ENCODE assay signal across 13 cellular contexts in the genomic region with DNA sequence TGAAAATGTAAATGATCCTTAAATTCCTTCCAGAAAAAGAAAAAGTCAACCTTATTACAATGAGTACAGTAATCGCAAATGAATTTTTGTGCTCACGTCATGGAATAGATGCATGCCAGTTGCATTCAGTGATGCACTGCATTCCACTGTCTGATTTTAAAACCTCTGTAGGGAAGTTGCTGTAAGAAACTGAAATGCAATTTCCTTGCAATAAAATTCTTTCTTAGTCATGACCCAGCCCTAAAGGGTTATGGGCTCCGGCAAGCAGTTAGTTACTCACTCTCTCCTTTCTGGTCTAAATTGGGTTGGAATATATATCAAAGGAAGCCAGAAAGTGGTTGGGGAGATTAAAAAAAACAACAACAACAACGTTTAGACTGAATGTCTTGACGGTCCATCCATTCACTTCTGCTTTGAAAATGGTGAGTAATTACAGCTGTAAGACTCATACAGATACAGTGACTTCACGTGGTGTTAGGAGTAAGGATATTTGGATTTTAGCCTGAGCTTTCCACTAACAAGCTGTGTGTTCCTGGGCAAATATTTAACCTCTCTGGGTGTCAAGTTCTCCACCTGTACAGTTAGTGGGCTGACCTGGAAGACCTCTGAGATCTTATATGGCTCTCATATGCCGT. TPM values are rescaled to one million over a fixed set of nuclear protein-coding genes. Genes with fewer than 3 reads are reported as not detected.
DNase-seq lines count a peak whose midpoint lies in the region; ATAC-seq and TF ChIP-seq lines count a peak whose summit lies in the region.
"Had no signal": no experiment of that assay in that cellular context is flagged by ENCODE, and none has a peak within 500 bp of the region (broad histone marks: within the 10 kb centered on the region; RNA-seq: fewer than 3 reads in every experiment).

No MANE protein-coding gene starts in this region.

- H3K27me3 Mint-ChIP-seq in HFFc6 (ENCODE audit: insufficient read depth): no peaks in the 10 kb centered on the region

- TF ChIP-seq CTCF in HFFc6 (IDR thresholded peaks at IDR 0.05): no peak

- H3K4me3 Mint-ChIP-seq in HFFc6: peak overlapping the region; percentile 81

- peaks cover 46% of the 10 kb centered on the region for H3K4me1 ChIP-seq in skeletal muscle satellite cell (ENCODE audit: control insufficient read depth, insufficient read depth, low read length)
- H3K4me1 ChIP-seq: right atrium auricular region had no signal

- peak overlapping the region; percentile 73 for H3K4me2 ChIP-seq in skeletal muscle satellite cell (ENCODE audit: low read length)

- H3K27ac Mint-ChIP-seq in HFFc6: peak overlapping the region; percentile 97

- peak; percentile 94 for ATAC-seq in SK-N-SH treated with all-trans-retinoic acid at 6 μM for 48 hours
- no peak for ATAC-seq in HG03095 (IDR thresholded peaks at IDR 0.05; ENCODE audit: unreplicated experiment)
- ATAC-seq in HG03565 (IDR thresholded peaks at IDR 0.05; ENCODE audit: unreplicated experiment): no peak
- no peak for ATAC-seq in HG03108 (IDR thresholded peaks at IDR 0.05; ENCODE audit: unreplicated experiment)

- peak overlapping the region; percentile 47 for H3K4me3 ChIP-seq in skeletal muscle satellite cell (ENCODE audit: low read length)
- H3K4me3 ChIP-seq: coronary artery, right atrium auricular region had no signal

- DNase-seq in HFFc6: peak; percentile 98
- DNase-seq in fibroblast of peridontal ligament (ENCODE audit: extremely low read depth): peak; percentile 100
- DNase-seq in SW 1271 (lab: John Stamatoyannopoulos, UW): no peak
- DNase-seq: activated naive CD4-positive, alpha-beta T cell; NCI-H1105; NCI-H526 treated with DMSO at 0.1 percent for 48 hours had no signal

- H3K9ac ChIP-seq in skeletal muscle satellite cell (ENCODE audit: low read depth, low read length): peak overlapping the region; percentile 64

- H3K36me3 ChIP-seq in skeletal muscle satellite cell (ENCODE audit: insufficient read depth, low read length): no peaks in the 10 kb centered on the region
- H3K36me3 ChIP-seq: right atrium auricular region had no signal

- no peaks in the 10 kb centered on the region for H3K27me3 ChIP-seq in skeletal muscle satellite cell (ENCODE audit: control insufficient read depth, insufficient read depth, low read length)
- H3K27me3 ChIP-seq: right atrium auricular region had no signal

- peaks cover 69% of the 10 kb centered on the region for H3K4me1 Mint-ChIP-seq in HFFc6 (ENCODE audit: low read depth)

- H3K9me3 ChIP-seq in skeletal muscle satellite cell (replicated peaks; ENCODE audit: low read length): no peaks in the 10 kb centered on the region
- H3K9me3 ChIP-seq: right atrium auricular region had no signal

- H3K36me3 Mint-ChIP-seq in HFFc6 (ENCODE audit: low read depth): no peaks in the 10 kb centered on the region; the same call in 1 of the 2 replicates

- no peaks in the 10 kb centered on the region; the same call in 1 of the 2 replicates for H3K9me3 Mint-ChIP-seq in HFFc6

TF ChIP-seq in SK-N-SH treated with all-trans-retinoic acid at 6 μM for 48 hours, 23 proteins besides CTCF, POLR2A, EP300 and RAD21 (continues in another document):
- TF ChIP-seq ZFP30 (CRISPR knock-in tag; IDR thresholded peaks at IDR 0.05) (no peak), BACH2 (CRISPR knock-in tag; IDR thresholded peaks at IDR 0.05; ENCODE audit: borderline replicate concordance) (no peak), ZNF70 (CRISPR knock-in tag; IDR thresholded peaks at IDR 0.05) (no peak), SNAI2 (CRISPR knock-in tag; IDR thresholded peaks at IDR 0.05) (no peak), TCF4 (CRISPR knock-in tag; IDR thresholded peaks at IDR 0.05; ENCODE audit: borderline replicate concordance) (no peak), TSHZ2 (CRISPR knock-in tag; IDR thresholded peaks at IDR 0.05) (no peak), RARB (CRISPR knock-in tag; IDR thresholded peaks at IDR 0.05) (no peak), ARNTL (CRISPR knock-in tag; IDR thresholded peaks at IDR 0.05; ENCODE audit: borderline replicate concordance, low read depth) (no peak), ZFP3 (CRISPR knock-in tag; IDR thresholded peaks at IDR 0.05) (no peak), GLIS3 (CRISPR knock-in tag; IDR thresholded peaks at IDR 0.05) (no peak), CSDC2 (CRISPR knock-in tag; IDR thresholded peaks at IDR 0.05) (no peak), ZC3H10 (CRISPR knock-in tag; IDR thresholded peaks at IDR 0.05) (no peak), PPARA (CRISPR knock-in tag; IDR thresholded peaks at IDR 0.05; ENCODE audit: borderline replicate concordance) (no peak), TOX (CRISPR knock-in tag; IDR thresholded peaks at IDR 0.05; ENCODE audit: borderline replicate concordance) (no peak)
- TF ChIP-seq, protein P1, sequence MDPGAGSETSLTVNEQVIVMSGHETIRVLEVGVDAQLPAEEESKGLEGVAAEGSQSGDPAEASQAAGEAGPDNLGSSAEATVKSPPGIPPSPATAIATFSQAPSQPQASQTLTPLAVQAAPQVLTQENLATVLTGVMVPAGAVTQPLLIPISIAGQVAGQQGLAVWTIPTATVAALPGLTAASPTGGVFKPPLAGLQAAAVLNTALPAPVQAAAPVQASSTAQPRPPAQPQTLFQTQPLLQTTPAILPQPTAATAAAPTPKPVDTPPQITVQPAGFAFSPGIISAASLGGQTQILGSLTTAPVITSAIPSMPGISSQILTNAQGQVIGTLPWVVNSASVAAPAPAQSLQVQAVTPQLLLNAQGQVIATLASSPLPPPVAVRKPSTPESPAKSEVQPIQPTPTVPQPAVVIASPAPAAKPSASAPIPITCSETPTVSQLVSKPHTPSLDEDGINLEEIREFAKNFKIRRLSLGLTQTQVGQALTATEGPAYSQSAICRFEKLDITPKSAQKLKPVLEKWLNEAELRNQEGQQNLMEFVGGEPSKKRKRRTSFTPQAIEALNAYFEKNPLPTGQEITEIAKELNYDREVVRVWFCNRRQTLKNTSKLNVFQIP (CRISPR knock-in tag; IDR thresholded peaks at IDR 0.05; ENCODE audit: borderline replicate concordance, low read depth): no peak
- TF ChIP-seq, protein P2, sequence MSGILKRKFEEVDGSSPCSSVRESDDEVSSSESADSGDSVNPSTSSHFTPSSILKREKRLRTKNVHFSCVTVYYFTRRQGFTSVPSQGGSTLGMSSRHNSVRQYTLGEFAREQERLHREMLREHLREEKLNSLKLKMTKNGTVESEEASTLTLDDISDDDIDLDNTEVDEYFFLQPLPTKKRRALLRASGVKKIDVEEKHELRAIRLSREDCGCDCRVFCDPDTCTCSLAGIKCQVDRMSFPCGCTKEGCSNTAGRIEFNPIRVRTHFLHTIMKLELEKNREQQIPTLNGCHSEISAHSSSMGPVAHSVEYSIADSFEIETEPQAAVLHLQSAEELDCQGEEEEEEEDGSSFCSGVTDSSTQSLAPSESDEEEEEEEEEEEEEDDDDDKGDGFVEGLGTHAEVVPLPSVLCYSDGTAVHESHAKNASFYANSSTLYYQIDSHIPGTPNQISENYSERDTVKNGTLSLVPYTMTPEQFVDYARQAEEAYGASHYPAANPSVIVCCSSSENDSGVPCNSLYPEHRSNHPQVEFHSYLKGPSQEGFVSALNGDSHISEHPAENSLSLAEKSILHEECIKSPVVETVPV (CRISPR knock-in tag; IDR thresholded peaks at IDR 0.05): no peak
- TF ChIP-seq, protein P3, sequence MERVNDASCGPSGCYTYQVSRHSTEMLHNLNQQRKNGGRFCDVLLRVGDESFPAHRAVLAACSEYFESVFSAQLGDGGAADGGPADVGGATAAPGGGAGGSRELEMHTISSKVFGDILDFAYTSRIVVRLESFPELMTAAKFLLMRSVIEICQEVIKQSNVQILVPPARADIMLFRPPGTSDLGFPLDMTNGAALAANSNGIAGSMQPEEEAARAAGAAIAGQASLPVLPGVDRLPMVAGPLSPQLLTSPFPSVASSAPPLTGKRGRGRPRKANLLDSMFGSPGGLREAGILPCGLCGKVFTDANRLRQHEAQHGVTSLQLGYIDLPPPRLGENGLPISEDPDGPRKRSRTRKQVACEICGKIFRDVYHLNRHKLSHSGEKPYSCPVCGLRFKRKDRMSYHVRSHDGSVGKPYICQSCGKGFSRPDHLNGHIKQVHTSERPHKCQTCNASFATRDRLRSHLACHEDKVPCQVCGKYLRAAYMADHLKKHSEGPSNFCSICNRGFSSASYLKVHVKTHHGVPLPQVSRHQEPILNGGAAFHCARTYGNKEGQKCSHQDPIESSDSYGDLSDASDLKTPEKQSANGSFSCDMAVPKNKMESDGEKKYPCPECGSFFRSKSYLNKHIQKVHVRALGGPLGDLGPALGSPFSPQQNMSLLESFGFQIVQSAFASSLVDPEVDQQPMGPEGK (CRISPR knock-in tag; IDR thresholded peaks at IDR 0.05; ENCODE audit: borderline replicate concordance): no peak

RNA-seq across cellular contexts. Expression of gene RND3, which starts 8.6 kb away (rescaled TPM):
- total RNA-seq in HFFc6 (2021; fragmentation: NEBNext Ultra II Directional; extraction: Animal tissue kit (Norgen Biotek cat#: 25700)): 100 to 1,000 TPM; 365 to 525 (median 438) TPM
- total RNA-seq in skeletal muscle satellite cell (2012; rRNA removed): 148 and 312 TPM in 2 replicates

Comparison
In these comparisons a context has a peak if more than half of its experiments do, and no peak if none do; other contexts are left out.
1. DNase-seq: peak in HFFc6 (single experiment) and fibroblast of peridontal ligament (single experiment); none in SW 1271 (0 of 2).